Comparison of ENCODE assay signal across 1 cellular context in the genomic region with DNA sequence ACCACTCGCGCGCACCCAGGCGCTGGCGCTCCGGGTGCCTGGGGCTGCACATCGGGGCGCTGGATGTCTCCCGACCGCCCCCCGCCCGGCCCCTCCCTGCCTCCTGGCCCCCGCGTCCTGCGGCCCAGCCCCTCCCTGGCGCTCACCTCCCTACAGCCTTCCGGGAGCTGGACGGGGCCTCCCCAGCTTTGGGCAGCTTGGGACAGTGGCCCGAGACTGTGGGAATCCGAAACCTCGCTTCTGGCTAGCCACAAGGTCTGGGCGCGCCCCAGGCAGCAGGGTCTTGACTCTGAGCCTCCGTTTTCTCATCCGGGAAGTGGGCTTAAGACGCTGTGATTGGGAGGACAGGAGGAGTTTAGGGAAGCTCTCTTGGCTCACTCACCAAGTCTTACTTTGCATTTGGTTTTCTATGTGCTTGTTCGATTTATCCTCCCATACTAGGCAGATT.
TF ChIP-seq lines count a peak whose summit lies in the region.

No MANE protein-coding gene starts in this region.

TF ChIP-seq in HCT116, 20 proteins besides CTCF, POLR2A, EP300 and RAD21 (continued from another document):
- TF ChIP-seq, protein P1, sequence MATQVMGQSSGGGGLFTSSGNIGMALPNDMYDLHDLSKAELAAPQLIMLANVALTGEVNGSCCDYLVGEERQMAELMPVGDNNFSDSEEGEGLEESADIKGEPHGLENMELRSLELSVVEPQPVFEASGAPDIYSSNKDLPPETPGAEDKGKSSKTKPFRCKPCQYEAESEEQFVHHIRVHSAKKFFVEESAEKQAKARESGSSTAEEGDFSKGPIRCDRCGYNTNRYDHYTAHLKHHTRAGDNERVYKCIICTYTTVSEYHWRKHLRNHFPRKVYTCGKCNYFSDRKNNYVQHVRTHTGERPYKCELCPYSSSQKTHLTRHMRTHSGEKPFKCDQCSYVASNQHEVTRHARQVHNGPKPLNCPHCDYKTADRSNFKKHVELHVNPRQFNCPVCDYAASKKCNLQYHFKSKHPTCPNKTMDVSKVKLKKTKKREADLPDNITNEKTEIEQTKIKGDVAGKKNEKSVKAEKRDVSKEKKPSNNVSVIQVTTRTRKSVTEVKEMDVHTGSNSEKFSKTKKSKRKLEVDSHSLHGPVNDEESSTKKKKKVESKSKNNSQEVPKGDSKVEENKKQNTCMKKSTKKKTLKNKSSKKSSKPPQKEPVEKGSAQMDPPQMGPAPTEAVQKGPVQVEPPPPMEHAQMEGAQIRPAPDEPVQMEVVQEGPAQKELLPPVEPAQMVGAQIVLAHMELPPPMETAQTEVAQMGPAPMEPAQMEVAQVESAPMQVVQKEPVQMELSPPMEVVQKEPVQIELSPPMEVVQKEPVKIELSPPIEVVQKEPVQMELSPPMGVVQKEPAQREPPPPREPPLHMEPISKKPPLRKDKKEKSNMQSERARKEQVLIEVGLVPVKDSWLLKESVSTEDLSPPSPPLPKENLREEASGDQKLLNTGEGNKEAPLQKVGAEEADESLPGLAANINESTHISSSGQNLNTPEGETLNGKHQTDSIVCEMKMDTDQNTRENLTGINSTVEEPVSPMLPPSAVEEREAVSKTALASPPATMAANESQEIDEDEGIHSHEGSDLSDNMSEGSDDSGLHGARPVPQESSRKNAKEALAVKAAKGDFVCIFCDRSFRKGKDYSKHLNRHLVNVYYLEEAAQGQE (IDR thresholded peaks at IDR 0.05; ENCODE audit: low read depth), result no peak
- TF ChIP-seq, protein P2, sequence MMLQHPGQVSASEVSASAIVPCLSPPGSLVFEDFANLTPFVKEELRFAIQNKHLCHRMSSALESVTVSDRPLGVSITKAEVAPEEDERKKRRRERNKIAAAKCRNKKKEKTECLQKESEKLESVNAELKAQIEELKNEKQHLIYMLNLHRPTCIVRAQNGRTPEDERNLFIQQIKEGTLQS (IDR thresholded peaks at IDR 0.05), result no peak
- TF ChIP-seq ELF1 (IDR thresholded peaks at IDR 0.05; ENCODE audit: borderline replicate concordance, low read depth), result no peak
- no peak for TF ChIP-seq EGR1 (IDR thresholded peaks at IDR 0.05; ENCODE audit: low read depth)
- TF ChIP-seq JUND (IDR thresholded peaks at IDR 0.05), result no peak
- TF ChIP-seq, protein P3, sequence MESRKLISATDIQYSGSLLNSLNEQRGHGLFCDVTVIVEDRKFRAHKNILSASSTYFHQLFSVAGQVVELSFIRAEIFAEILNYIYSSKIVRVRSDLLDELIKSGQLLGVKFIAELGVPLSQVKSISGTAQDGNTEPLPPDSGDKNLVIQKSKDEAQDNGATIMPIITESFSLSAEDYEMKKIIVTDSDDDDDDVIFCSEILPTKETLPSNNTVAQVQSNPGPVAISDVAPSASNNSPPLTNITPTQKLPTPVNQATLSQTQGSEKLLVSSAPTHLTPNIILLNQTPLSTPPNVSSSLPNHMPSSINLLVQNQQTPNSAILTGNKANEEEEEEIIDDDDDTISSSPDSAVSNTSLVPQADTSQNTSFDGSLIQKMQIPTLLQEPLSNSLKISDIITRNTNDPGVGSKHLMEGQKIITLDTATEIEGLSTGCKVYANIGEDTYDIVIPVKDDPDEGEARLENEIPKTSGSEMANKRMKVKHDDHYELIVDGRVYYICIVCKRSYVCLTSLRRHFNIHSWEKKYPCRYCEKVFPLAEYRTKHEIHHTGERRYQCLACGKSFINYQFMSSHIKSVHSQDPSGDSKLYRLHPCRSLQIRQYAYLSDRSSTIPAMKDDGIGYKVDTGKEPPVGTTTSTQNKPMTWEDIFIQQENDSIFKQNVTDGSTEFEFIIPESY (IDR thresholded peaks at IDR 0.05; ENCODE audit: extremely low read depth, insufficient replicate concordance, low read length), result no peak
- no peak for TF ChIP-seq YY1 (IDR thresholded peaks at IDR 0.05; ENCODE audit: extremely low read depth, insufficient replicate concordance, low read depth, low read length)
- no peak for TF ChIP-seq SRF (IDR thresholded peaks at IDR 0.05; ENCODE audit: low read depth)
